In the genomic region with DNA sequence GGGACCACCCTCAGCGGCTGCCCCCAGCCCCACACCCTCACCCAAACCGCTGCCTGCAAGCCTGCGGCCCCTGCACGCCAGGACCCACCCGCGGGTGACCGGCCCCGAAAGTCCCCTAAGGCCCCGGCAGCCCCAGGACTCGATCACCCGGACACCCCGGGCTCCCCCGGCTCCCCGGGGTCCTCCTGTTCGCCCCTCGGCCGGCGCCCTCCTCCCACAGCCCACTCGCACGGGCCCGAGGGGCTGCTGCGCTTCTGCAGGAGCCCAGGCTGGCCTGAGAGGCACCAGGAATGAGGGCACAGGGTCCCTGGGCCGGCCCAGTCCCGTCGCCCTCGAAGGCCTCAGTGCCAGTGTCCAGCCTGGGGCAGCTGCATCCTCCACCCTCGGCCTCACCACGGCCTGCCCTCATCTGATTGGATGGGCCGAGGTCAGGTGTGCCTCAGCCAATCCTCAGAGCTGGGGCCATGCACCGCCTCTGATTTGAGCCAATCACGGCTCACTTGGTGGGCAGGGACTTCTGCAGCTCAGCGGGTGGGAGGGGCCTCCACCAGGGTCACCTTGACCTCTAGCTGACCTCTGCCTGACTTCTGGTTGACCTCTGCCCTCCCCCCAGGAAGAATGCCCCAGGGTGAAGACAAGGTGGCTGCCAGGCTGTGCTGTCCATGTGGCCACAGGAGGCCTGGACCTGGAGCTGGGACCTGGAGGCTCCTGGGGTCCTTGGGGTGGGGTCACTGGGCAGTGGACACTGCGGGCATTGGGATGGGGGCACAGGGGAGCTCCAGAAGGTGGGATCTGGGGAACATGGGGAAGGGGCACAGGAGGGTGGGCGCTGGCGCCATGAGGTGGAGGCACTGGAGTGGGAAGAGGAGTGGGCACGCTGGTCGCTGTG, we compare ENCODE assay signal across 16 cellular contexts.
DNase-seq lines count a peak whose midpoint lies in the region; ATAC-seq and TF ChIP-seq lines count a peak whose summit lies in the region.
"Had no signal": no experiment of that assay in that cellular context is flagged by ENCODE, and none has a peak within 500 bp of the region (broad histone marks: within the 10 kb centered on the region; RNA-seq: fewer than 3 reads in every experiment).

No MANE protein-coding gene starts in this region.

- WGBS in right lobe of liver (ENCODE audit: insufficient coverage, low coverage, low lambda C conversion rate, missing lambda C conversion rate), result 79% methylated on average over 14 of the region's 37 CpGs
- 88% methylated on average over 26 of the region's 37 CpGs; no CpG with 5 or more reads in 1 of the 2 donors for WGBS in transverse colon (ENCODE audit: low coverage in 1 of 2), 2 donors

- TF ChIP-seq EP300 in transverse colon (IDR thresholded peaks at IDR 0.05; ENCODE audit: low read depth), result no peak

- no peaks in the 10 kb centered on the region for H3K36me3 Mint-ChIP-seq in activated naive CD8-positive, alpha-beta T cell treated with anti-CD3 and anti-CD28 coated beads, Interleukin-2, amount 10 ng/mL, durations not matched to agents 7 days and 5 days
- no peaks in the 10 kb centered on the region for H3K36me3 Mint-ChIP-seq in activated naive CD8-positive, alpha-beta T cell treated with anti-CD3 and anti-CD28 coated beads, Interleukin-2, amount 50 U/mL, for 24 hours (ENCODE audit: low read depth)
- no peaks in the 10 kb centered on the region for H3K36me3 Mint-ChIP-seq in activated CD8-positive, alpha-beta memory T cell treated with anti-CD3 and anti-CD28 coated beads, Interleukin-2, amount 10 ng/mL, durations not matched to agents 7 days and 5 days
- H3K36me3 Mint-ChIP-seq: activated naive CD4-positive, alpha-beta T cell treated with anti-CD3 and anti-CD28 coated beads, Interleukin-2, amount 50 U/mL, for 72 hours; stimulated activated naive B cell treated with anti-CD40 and anti-IgM and Interleukin-4, amounts not matched to agents 10 μg/mL and 1 μg/mL and 100 μg/mL, for 72 hours had no signal

- no peaks in the 10 kb centered on the region for H3K4me1 Mint-ChIP-seq in activated naive CD8-positive, alpha-beta T cell treated with anti-CD3 and anti-CD28 coated beads, Interleukin-2, amount 10 ng/mL, durations not matched to agents 7 days and 5 days
- no peaks in the 10 kb centered on the region for H3K4me1 Mint-ChIP-seq in activated naive CD8-positive, alpha-beta T cell treated with anti-CD3 and anti-CD28 coated beads, Interleukin-2, amount 50 U/mL, for 24 hours
- H3K4me1 Mint-ChIP-seq in activated CD8-positive, alpha-beta memory T cell treated with anti-CD3 and anti-CD28 coated beads, Interleukin-2, amount 10 ng/mL, durations not matched to agents 7 days and 5 days, result no peaks in the 10 kb centered on the region
- H3K4me1 Mint-ChIP-seq: stimulated activated naive B cell treated with anti-CD40 and anti-IgM and Interleukin-4, amounts not matched to agents 10 μg/mL and 1 μg/mL and 100 μg/mL, for 72 hours had no signal

- in situ Hi-C loops in transverse colon (cut with MboI; ENCODE audit: low pct_ligation_motif_present in 1 of 4, low pct_unique_long_range_greater_than_20kb in 1 of 4, low sequenced_read_pairs in 3 of 4), result no loop called here

- TF ChIP-seq POLR2A in right lobe of liver (IDR thresholded peaks at IDR 0.05) (no peak), transverse colon (IDR thresholded peaks at IDR 0.05) (no peak)

- POLR2A ChIA-PET in activated naive CD8-positive, alpha-beta T cell treated with anti-CD3 and anti-CD28 coated beads, Interleukin-2, amount 10 ng/mL, durations not matched to agents 7 days and 5 days (lab: Charles Lee), result no interaction called here

- H3K4me3 ChIP-seq in WERI-Rb-1 (ENCODE audit: low read depth, low read length) (no peak overlapping the region), right lobe of liver (no peak overlapping the region), transverse colon (no peak overlapping the region)
- H3K4me3 ChIP-seq: dorsolateral prefrontal cortex, Peyer's patch, spleen had no signal

- peak; percentile 21 for DNase-seq in activated naive CD8-positive, alpha-beta T cell treated with anti-CD3 and anti-CD28 coated beads, Interleukin-2, amount 10 ng/mL, durations not matched to agents 7 days and 5 days
- DNase-seq in activated naive CD8-positive, alpha-beta T cell treated with anti-CD3 and anti-CD28 coated beads, Interleukin-2, amount 50 U/mL, for 24 hours, result no peak
- DNase-seq in WERI-Rb-1, result peak; percentile 10
- DNase-seq in right lobe of liver, result peak; percentile 6 to 53 (median 41)
- peak; percentile 4 for DNase-seq in transverse colon
- no peak for DNase-seq in activated CD8-positive, alpha-beta memory T cell treated with anti-CD3 and anti-CD28 coated beads, Interleukin-2, amount 10 ng/mL, durations not matched to agents 7 days and 5 days
- DNase-seq in AML-193 (lab: John Stamatoyannopoulos, UW), result no peak
- DNase-seq in kidney glomerular epithelial cell (lab: John Stamatoyannopoulos, UW), result no peak
- DNase-seq: NCI-H748 treated with DMSO at 0.1 percent for 48 hours; stimulated activated naive B cell treated with anti-CD40 and anti-IgM and Interleukin-4, amounts not matched to agents 10 μg/mL and 1 μg/mL and 100 μg/mL, for 72 hours had no signal

- no peaks in the 10 kb centered on the region for H3K9me3 Mint-ChIP-seq in activated naive CD8-positive, alpha-beta T cell treated with anti-CD3 and anti-CD28 coated beads, Interleukin-2, amount 10 ng/mL, durations not matched to agents 7 days and 5 days
- H3K9me3 Mint-ChIP-seq in activated naive CD8-positive, alpha-beta T cell treated with anti-CD3 and anti-CD28 coated beads, Interleukin-2, amount 50 U/mL, for 24 hours, result no peaks in the 10 kb centered on the region
- no peaks in the 10 kb centered on the region for H3K9me3 Mint-ChIP-seq in activated CD8-positive, alpha-beta memory T cell treated with anti-CD3 and anti-CD28 coated beads, Interleukin-2, amount 10 ng/mL, durations not matched to agents 7 days and 5 days (ENCODE audit: low read depth)
- H3K9me3 Mint-ChIP-seq: activated naive CD4-positive, alpha-beta T cell treated with anti-CD3 and anti-CD28 coated beads, Interleukin-2, amount 50 U/mL, for 72 hours; stimulated activated naive B cell treated with anti-CD40 and anti-IgM and Interleukin-4, amounts not matched to agents 10 μg/mL and 1 μg/mL and 100 μg/mL, for 72 hours had no signal

- ATAC-seq in activated naive CD8-positive, alpha-beta T cell treated with anti-CD3 and anti-CD28 coated beads, Interleukin-2, amount 10 ng/mL, durations not matched to agents 7 days and 5 days (ENCODE audit: low read depth), result no peak
- ATAC-seq in activated naive CD8-positive, alpha-beta T cell treated with anti-CD3 and anti-CD28 coated beads, Interleukin-2, amount 50 U/mL, for 24 hours, result no peak
- no peak for ATAC-seq in right lobe of liver
- no peak for ATAC-seq in activated CD8-positive, alpha-beta memory T cell treated with anti-CD3 and anti-CD28 coated beads, Interleukin-2, amount 10 ng/mL, durations not matched to agents 7 days and 5 days
- ATAC-seq: activated naive CD4-positive, alpha-beta T cell treated with anti-CD3 and anti-CD28 coated beads, Interleukin-2, amount 50 U/mL, for 72 hours; esophagus mucosa had no signal

- H3K36me3 ChIP-seq in WERI-Rb-1 (no peaks in the 10 kb centered on the region), right lobe of liver (no peaks in the 10 kb centered on the region), transverse colon (no peaks in the 10 kb centered on the region)
- H3K36me3 ChIP-seq: Peyer's patch, spleen had no signal

- no peak overlapping the region for H3K27ac Mint-ChIP-seq in activated naive CD8-positive, alpha-beta T cell treated with anti-CD3 and anti-CD28 coated beads, Interleukin-2, amount 10 ng/mL, durations not matched to agents 7 days and 5 days
- H3K27ac Mint-ChIP-seq in activated naive CD8-positive, alpha-beta T cell treated with anti-CD3 and anti-CD28 coated beads, Interleukin-2, amount 50 U/mL, for 24 hours, result no peak overlapping the region
- H3K27ac Mint-ChIP-seq in activated CD8-positive, alpha-beta memory T cell treated with anti-CD3 and anti-CD28 coated beads, Interleukin-2, amount 10 ng/mL, durations not matched to agents 7 days and 5 days, result no peak overlapping the region
- H3K27ac Mint-ChIP-seq: activated naive CD4-positive, alpha-beta T cell treated with anti-CD3 and anti-CD28 coated beads, Interleukin-2, amount 50 U/mL, for 72 hours; progenitor cell of endocrine pancreas; stimulated activated naive B cell treated with anti-CD40 and anti-IgM and Interleukin-4, amounts not matched to agents 10 μg/mL and 1 μg/mL and 100 μg/mL, for 72 hours had no signal

- H3K4me1 ChIP-seq in right lobe of liver (no peaks in the 10 kb centered on the region), transverse colon (no peaks in the 10 kb centered on the region)
- H3K4me1 ChIP-seq: Peyer's patch, spleen had no signal

- H3K27me3 Mint-ChIP-seq in activated naive CD8-positive, alpha-beta T cell treated with anti-CD3 and anti-CD28 coated beads, Interleukin-2, amount 10 ng/mL, durations not matched to agents 7 days and 5 days, result peaks cover 2% of the 10 kb centered on the region
- peaks cover 1% of the 10 kb centered on the region for H3K27me3 Mint-ChIP-seq in activated naive CD8-positive, alpha-beta T cell treated with anti-CD3 and anti-CD28 coated beads, Interleukin-2, amount 50 U/mL, for 24 hours
- no peaks in the 10 kb centered on the region for H3K27me3 Mint-ChIP-seq in activated CD8-positive, alpha-beta memory T cell treated with anti-CD3 and anti-CD28 coated beads, Interleukin-2, amount 10 ng/mL, durations not matched to agents 7 days and 5 days

- intact Hi-C loops in right lobe of liver (cut with DNase I) (no loop called here), transverse colon (cut with DNase I; ENCODE audit: low total_unique reads) (no loop called here)

- H3K4me3 Mint-ChIP-seq in activated naive CD8-positive, alpha-beta T cell treated with anti-CD3 and anti-CD28 coated beads, Interleukin-2, amount 10 ng/mL, durations not matched to agents 7 days and 5 days, result no peak overlapping the region
- H3K4me3 Mint-ChIP-seq in activated naive CD8-positive, alpha-beta T cell treated with anti-CD3 and anti-CD28 coated beads, Interleukin-2, amount 50 U/mL, for 24 hours, result no peak overlapping the region
- no peak overlapping the region for H3K4me3 Mint-ChIP-seq in activated CD8-positive, alpha-beta memory T cell treated with anti-CD3 and anti-CD28 coated beads, Interleukin-2, amount 10 ng/mL, durations not matched to agents 7 days and 5 days
- H3K4me3 Mint-ChIP-seq: stimulated activated naive B cell treated with anti-CD40 and anti-IgM and Interleukin-4, amounts not matched to agents 10 μg/mL and 1 μg/mL and 100 μg/mL, for 72 hours had no signal

- CTCF ChIA-PET in activated CD8-positive, alpha-beta memory T cell treated with anti-CD3 and anti-CD28 coated beads, Interleukin-2, amount 10 ng/mL, durations not matched to agents 7 days and 5 days (lab: Charles Lee), result no interaction called here

- TF ChIP-seq CTCF in WERI-Rb-1 (IDR thresholded peaks at IDR 0.05; ENCODE audit: low read depth, low read length) (no peak), right lobe of liver (IDR thresholded peaks at IDR 0.05) (no peak), transverse colon (IDR thresholded peaks at IDR 0.05) (no peak)

- H3K9me3 ChIP-seq in WERI-Rb-1 (ENCODE audit: severe bottlenecking) (no peaks in the 10 kb centered on the region), right lobe of liver (no peaks in the 10 kb centered on the region), transverse colon (no peaks in the 10 kb centered on the region)
- H3K9me3 ChIP-seq: Peyer's patch, spleen had no signal

- no peaks in the 10 kb centered on the region for H3K27me3 ChIP-seq in WERI-Rb-1 (ENCODE audit: insufficient read depth, low read depth, severe bottlenecking)
- H3K27me3 ChIP-seq in right lobe of liver, result no peaks in the 10 kb centered on the region
- peaks cover 39% of the 10 kb centered on the region for H3K27me3 ChIP-seq in transverse colon
- H3K27me3 ChIP-seq: Peyer's patch had no signal

- no peak overlapping the region for H3K27ac ChIP-seq in WERI-Rb-1
- no peak overlapping the region for H3K27ac ChIP-seq in right lobe of liver
- no peak overlapping the region for H3K27ac ChIP-seq in transverse colon
- H3K27ac ChIP-seq: dorsolateral prefrontal cortex, Peyer's patch, spleen had no signal

Comparison
In these comparisons a context has a peak if more than half of its experiments do, and no peak if none do; other contexts are left out.
1. DNase-seq: peak in activated naive CD8-positive, alpha-beta T cell treated with anti-CD3 and anti-CD28 coated beads, Interleukin-2, amount 10 ng/mL, durations not matched to agents 7 days and 5 days (single experiment), WERI-Rb-1 (single experiment), right lobe of liver (3 of 3) and transverse colon (single experiment); none in activated naive CD8-positive, alpha-beta T cell treated with anti-CD3 and anti-CD28 coated beads, Interleukin-2, amount 50 U/mL, for 24 hours (single experiment), activated CD8-positive, alpha-beta memory T cell treated with anti-CD3 and anti-CD28 coated beads, Interleukin-2, amount 10 ng/mL, durations not matched to agents 7 days and 5 days (single experiment), AML-193 (0 of 2) and kidney glomerular epithelial cell (single experiment).